In the genomic region with DNA sequence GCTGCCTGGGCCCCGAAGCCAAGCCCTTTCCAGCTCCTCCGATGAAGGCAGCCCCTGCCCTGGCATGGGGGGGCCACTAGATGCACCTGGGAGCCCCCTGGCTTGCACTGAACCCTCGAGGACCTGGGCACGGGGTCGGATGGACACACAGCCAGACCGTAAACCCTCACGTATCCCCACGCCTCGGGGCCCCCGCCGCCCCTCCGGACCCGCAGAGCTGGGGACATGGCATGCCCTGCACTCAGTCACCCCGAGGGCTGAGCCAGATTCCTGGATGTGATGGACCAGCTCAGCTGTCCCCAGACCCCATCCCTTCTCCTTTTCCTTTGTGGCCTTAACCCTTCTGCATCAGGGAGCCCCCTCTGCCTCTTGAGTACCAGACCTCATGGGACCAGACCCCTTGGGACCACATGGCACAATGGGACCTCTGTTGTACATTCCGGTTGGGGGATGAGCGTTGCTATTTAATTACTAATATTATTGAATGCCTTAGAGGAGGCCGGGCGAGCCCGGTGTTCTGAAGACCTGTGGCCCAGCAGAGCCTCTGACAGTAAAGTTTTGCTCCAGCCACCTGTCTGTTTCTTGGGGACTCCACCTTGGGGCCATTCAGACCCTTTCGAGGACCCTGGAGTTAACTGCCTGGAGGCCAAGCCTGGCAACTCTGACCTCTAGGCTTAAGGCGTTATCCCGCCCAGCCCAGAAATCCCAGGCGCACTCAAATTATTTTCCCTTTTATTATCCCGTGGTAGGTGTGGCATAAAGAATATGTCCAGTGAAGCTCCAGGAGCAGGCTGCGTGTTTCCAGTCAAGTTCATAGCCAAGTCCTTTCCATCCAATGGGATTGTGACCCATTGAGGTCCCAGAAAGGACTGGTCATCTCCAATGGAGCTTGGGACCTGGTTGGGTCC, we compare ENCODE assay signal across 16 cellular contexts. TPM values are rescaled to one million over a fixed set of nuclear protein-coding genes. Genes with fewer than 3 reads are reported as not detected.
DNase-seq lines count a peak whose midpoint lies in the region; ATAC-seq and TF ChIP-seq lines count a peak whose summit lies in the region.
"Had no signal": no experiment of that assay in that cellular context is flagged by ENCODE, and none has a peak within 500 bp of the region (broad histone marks: within the 10 kb centered on the region; RNA-seq: fewer than 3 reads in every experiment).

No MANE protein-coding gene starts in this region.

- WGBS in heart left ventricle, 4 donors: 88 to 93% (median 91%) methylated on average over 24 to 25 of the region's 25 CpGs
- 94 to 95% methylated on average over 24 to 25 of the region's 25 CpGs for WGBS in thyroid gland, 2 donors

- no peak for ATAC-seq in heart left ventricle
- no peak for ATAC-seq in mucosa of descending colon
- ATAC-seq in upper lobe of right lung: no peak

- H3K27ac ChIP-seq in heart left ventricle (peak overlapping the region in 8 of 12 donors; percentile 74 to 95 (median 90)), upper lobe of right lung (no peak overlapping the region), thyroid gland (no peak overlapping the region)
- H3K27ac ChIP-seq: PC-9 had no signal

- H3K36me3 Mint-ChIP-seq in MCF 10A (ENCODE audit: insufficient read depth, unreplicated experiment): peaks cover 10% of the 10 kb centered on the region
- H3K36me3 Mint-ChIP-seq: activated naive CD4-positive, alpha-beta T cell treated with anti-CD3 and anti-CD28 coated beads, Interleukin-2, amount 50 U/mL, for 24 hours; T-cell had no signal

- H3K4me3 ChIP-seq in heart left ventricle (no peak overlapping the region), mucosa of descending colon (no peak overlapping the region), upper lobe of right lung (no peak overlapping the region), thyroid gland (replicated peaks in 1 of 3) (no peak overlapping the region)
- H3K4me3 ChIP-seq: PC-9 had no signal

- H3K9me3 ChIP-seq in heart left ventricle: no peaks in the 10 kb centered on the region
- no peaks in the 10 kb centered on the region for H3K9me3 ChIP-seq in mucosa of descending colon
- H3K9me3 ChIP-seq in upper lobe of right lung: no peaks in the 10 kb centered on the region
- H3K9me3 ChIP-seq in thyroid gland: no peaks in the 10 kb centered on the region
- H3K9me3 ChIP-seq: thoracic aorta had no signal

- H3K4me1 Mint-ChIP-seq in MCF 10A (ENCODE audit: insufficient read depth, unreplicated experiment): peaks cover 26% of the 10 kb centered on the region

- no peaks in the 10 kb centered on the region for H3K9me3 Mint-ChIP-seq in MCF 10A (ENCODE audit: unreplicated experiment)
- H3K9me3 Mint-ChIP-seq: activated B cell treated with CpG ODN at 0.5 μM for 24 hours; activated naive CD4-positive, alpha-beta T cell treated with anti-CD3 and anti-CD28 coated beads, Interleukin-2, amount 50 U/mL, for 24 hours; central memory CD8-positive, alpha-beta T cell; T-cell had no signal

- peak in 1 of 5 donors; percentile 63 for DNase-seq in heart left ventricle
- DNase-seq in cardiac septum (ENCODE audit: low spot score): no peak
- no peak for DNase-seq in MCF 10A (ENCODE audit: unreplicated experiment)
- DNase-seq in mucosa of descending colon: peak in 2 of 3 donors; percentile 48 to 51
- DNase-seq in upper lobe of right lung: peak; percentile 67
- DNase-seq in NK-92 (lab: John Stamatoyannopoulos, UW; ENCODE audit: unreplicated experiment): no peak
- no peak for DNase-seq in thyroid gland
- no peak for DNase-seq in T-helper 2 cell
- DNase-seq: activated B cell treated with CpG ODN at 0.5 μM for 24 hours, NCI-H2029, NCI-H526 treated with DMSO at 0.1 percent for 48 hours, PC-9, T-cell had no signal

- no peak overlapping the region for H3K4me3 Mint-ChIP-seq in MCF 10A (ENCODE audit: unreplicated experiment)
- H3K4me3 Mint-ChIP-seq: activated B cell treated with CpG ODN at 0.5 μM for 24 hours; activated naive CD4-positive, alpha-beta T cell treated with anti-CD3 and anti-CD28 coated beads, Interleukin-2, amount 50 U/mL, for 24 hours; central memory CD8-positive, alpha-beta T cell had no signal

- H3K27me3 ChIP-seq in heart left ventricle (peaks cover 4 to 36% (median 17%) of the 10 kb centered on the region in 9 donors), upper lobe of right lung (peaks cover 29% of the 10 kb centered on the region), thyroid gland (peaks cover 17% of the 10 kb centered on the region)

- H3K36me3 ChIP-seq in heart left ventricle (peaks cover 0 to 13% (median 0%) of the 10 kb centered on the region in 9 donors), mucosa of descending colon (ENCODE audit: low read depth) (no peaks in the 10 kb centered on the region), upper lobe of right lung (no peaks in the 10 kb centered on the region), thyroid gland (no peaks in the 10 kb centered on the region)
- H3K36me3 ChIP-seq: thoracic aorta had no signal

- H3K4me1 ChIP-seq in heart left ventricle (peaks cover 9 to 82% (median 67%) of the 10 kb centered on the region in 12 donors), mucosa of descending colon (ENCODE audit: low read depth) (peaks cover 71% of the 10 kb centered on the region), upper lobe of right lung (peaks cover 61% of the 10 kb centered on the region), thyroid gland (peaks cover 28 to 73% of the 10 kb centered on the region in 2 donors)

- H3K27ac Mint-ChIP-seq in MCF 10A (ENCODE audit: low read depth, unreplicated experiment): peak overlapping the region; percentile 61
- H3K27ac Mint-ChIP-seq: activated B cell treated with CpG ODN at 0.5 μM for 24 hours; activated naive CD4-positive, alpha-beta T cell treated with anti-CD3 and anti-CD28 coated beads, Interleukin-2, amount 50 U/mL, for 24 hours; T-cell had no signal

- TF ChIP-seq POLR2A in heart left ventricle (IDR thresholded peaks at IDR 0.05) (no peak), thyroid gland (IDR thresholded peaks at IDR 0.05) (no peak)

- peaks cover 27% of the 10 kb centered on the region for H3K27me3 Mint-ChIP-seq in MCF 10A (ENCODE audit: insufficient read depth, unreplicated experiment)

- intact Hi-C loops in heart left ventricle (cut with DNase I) (no loop called here), cardiac septum (cut with DNase I) (no loop called here), MCF 10A (cut with micrococcal nuclease) (no loop called here), mucosa of descending colon (cut with DNase I, micrococcal nuclease) (no loop called here), upper lobe of right lung (cut with DNase I) (no loop called here), thyroid gland (cut with DNase I) (loop anchor here (10.0 kb wide), 1 partner anchor 72 kb away; a partner anchor contains a TSS)

- POLR2A ChIA-PET in MCF 10A (lab: Yijun Ruan, JAX): interaction anchor here (0.6 kb wide), 1 partner anchor 511 kb away, joined by 4 read pairs; no protein-coding TSS in a partner anchor

- CTCF ChIA-PET in MCF 10A (lab: Yijun Ruan, JAX): no interaction called here

- BruUV-seq in MCF 10A (replicated peaks; lab: Mats Ljungman, UMichigan): TSS peak; percentile 30

- no peak for TF ChIP-seq CTCF in heart left ventricle (IDR thresholded peaks at IDR 0.05)
- TF ChIP-seq CTCF in MCF 10A (IDR thresholded peaks at IDR 0.05; ENCODE audit: unreplicated experiment): no peak
- TF ChIP-seq CTCF in mucosa of descending colon (IDR thresholded peaks at IDR 0.05): no peak
- no peak for TF ChIP-seq CTCF in upper lobe of right lung (IDR thresholded peaks at IDR 0.05)
- TF ChIP-seq CTCF in thyroid gland (IDR thresholded peaks at IDR 0.05): no peak

RNA-seq across cellular contexts. Expression of a gene that starts 3.0 kb away (rescaled TPM):
- total RNA-seq in heart left ventricle (1 to 10 TPM in 5 of 9 donors, under 1 TPM in 4; 0.29 to 5.8 (median 1.3) TPM), cardiac septum (1.3 TPM), MCF 10A (2022) (0.52 and 0.82 TPM in 2 replicates), mucosa of descending colon (1 to 10 TPM; 1.1 to 2.3 (median 1.4) TPM), upper lobe of right lung (0.72 TPM), thyroid gland (1 to 10 TPM in 1 of 4 donors, under 1 TPM in 1, not detected in 2; 0.67 to 1.7 TPM)
- 1 to 10 TPM in 1 of 2 donors, under 1 TPM in 1; 0.95 to 1.1 TPM for polyA plus RNA-seq in heart left ventricle
- total RNA-seq: PC-9 had no signal

RNA-seq across cellular contexts. Expression of a gene that starts 6.0 kb away (rescaled TPM):
- total RNA-seq in heart left ventricle (10 to 100 TPM; 12.0 to 46.6 (median 16.8) TPM), cardiac septum (13.0 TPM), MCF 10A (2022) (15.3 and 17.2 TPM in 2 replicates), mucosa of descending colon (10 to 100 TPM; 19.7 to 34.7 (median 24.7) TPM), upper lobe of right lung (27.2 TPM), thyroid gland (10 to 100 TPM in 3 of 4 donors, 1 to 10 TPM in 1; 9.3 to 22.2 (median 15.7) TPM)
- polyA plus RNA-seq in heart left ventricle: 10 to 100 TPM; 18.0 to 48.3 TPM
- total RNA-seq: activated B cell treated with CpG ODN at 0.5 μM for 24 hours had no signal

RNA-seq across cellular contexts. Expression of a gene that starts 44.4 kb away (rescaled TPM):
- total RNA-seq in heart left ventricle (100 to 1,000 TPM; 103 to 202 (median 138) TPM), cardiac septum (138 TPM), MCF 10A (2022) (403 and 486 TPM in 2 replicates), mucosa of descending colon (100 to 1,000 TPM; 176 to 227 (median 179) TPM), upper lobe of right lung (149 TPM), thyroid gland (100 to 1,000 TPM; 205 to 290 (median 258) TPM)
- polyA plus RNA-seq in heart left ventricle: 100 to 1,000 TPM in 1 of 2 donors, 10 to 100 TPM in 1; 94.3 to 138 TPM

RNA-seq across cellular contexts. Expression of a gene that starts 44.7 kb away (rescaled TPM):
- total RNA-seq in heart left ventricle (10 to 100 TPM; 10.9 to 29.5 (median 12.6) TPM), cardiac septum (16.7 TPM), MCF 10A (2022) (32.5 and 48.0 TPM in 2 replicates), mucosa of descending colon (10 to 100 TPM; 13.3 to 26.1 (median 19.1) TPM), upper lobe of right lung (19.0 TPM), thyroid gland (10 to 100 TPM; 27.8 to 54.9 (median 48.9) TPM)
- 10 to 100 TPM; 17.2 to 18.8 TPM for polyA plus RNA-seq in heart left ventricle

Comparison
In these comparisons a context has a peak if more than half of its experiments do, and no peak if none do; other contexts are left out.
1. DNase-seq: peak in mucosa of descending colon (2 of 3) and upper lobe of right lung (single experiment); none in cardiac septum (single experiment), MCF 10A (single experiment), NK-92 (single experiment), thyroid gland (0 of 2) and T-helper 2 cell (0 of 5).
2. H3K27ac ChIP-seq: peak in heart left ventricle (8 of 12); none in upper lobe of right lung (single experiment) and thyroid gland (0 of 3).